In the genomic region with DNA sequence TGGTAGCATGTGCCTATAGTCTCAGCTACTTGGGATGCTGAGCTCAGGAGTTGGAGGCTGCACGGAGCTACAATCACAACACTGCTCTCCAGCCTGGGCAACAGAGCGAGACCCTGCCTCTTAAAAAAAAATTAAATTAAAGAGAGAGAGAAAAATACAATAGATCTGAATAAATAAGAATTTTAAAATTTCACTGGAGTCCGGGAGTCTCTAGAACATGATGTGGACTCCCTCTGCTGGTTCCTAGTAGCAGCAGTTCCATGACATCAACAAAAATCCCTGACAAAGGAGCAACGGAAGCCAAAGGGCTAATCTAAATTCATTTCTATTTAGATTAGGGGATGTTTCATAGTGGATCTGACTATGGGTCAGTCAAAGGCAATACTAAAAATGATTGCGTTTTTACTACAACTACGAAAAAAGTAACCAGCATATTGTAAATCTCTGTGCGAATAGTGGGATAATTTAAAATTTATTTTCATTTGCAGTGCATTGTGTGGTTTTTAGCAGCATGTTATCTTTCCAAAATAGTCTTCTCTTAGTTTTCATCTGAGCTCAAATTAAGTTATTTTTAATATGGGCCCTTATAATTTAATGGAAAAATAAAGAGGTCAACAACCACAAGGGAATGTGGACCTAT, we compare ENCODE assay signal across 8 cellular contexts. TPM values are rescaled to one million over a fixed set of nuclear protein-coding genes. Genes with fewer than 3 reads are reported as not detected.
DNase-seq lines count a peak whose midpoint lies in the region; ATAC-seq and TF ChIP-seq lines count a peak whose summit lies in the region.

No MANE protein-coding gene starts in this region.

- no peak overlapping the region for H3K4me3 Mint-ChIP-seq in chondrocyte (ENCODE audit: unreplicated experiment)
- no peak overlapping the region for H3K4me3 Mint-ChIP-seq in activated CD8-positive, alpha-beta T cell treated with anti-CD3 and anti-CD28 coated beads for 36 hours

- peak; percentile 54 for DNase-seq in EH (ENCODE audit: low read depth)
- peak; percentile 44 for DNase-seq in MV-4-11 (lab: John Stamatoyannopoulos, UW)
- DNase-seq in chondrocyte (ENCODE audit: low spot score), result no peak
- peak; percentile 46 for DNase-seq in middle frontal gyrus (ENCODE audit: extremely low spot score, low spot score)
- DNase-seq in GM19240 (ENCODE audit: insufficient read length, low spot score), result no peak
- no peak for DNase-seq in activated CD8-positive, alpha-beta T cell treated with anti-CD3 and anti-CD28 coated beads for 36 hours

- ATAC-seq in GM18861 (IDR thresholded peaks at IDR 0.05; ENCODE audit: unreplicated experiment) (no peak), GM21423 (IDR thresholded peaks at IDR 0.05; ENCODE audit: unreplicated experiment) (no peak)
- no peak for ATAC-seq in activated CD8-positive, alpha-beta T cell treated with anti-CD3 and anti-CD28 coated beads for 36 hours

- intact Hi-C loops in activated CD8-positive, alpha-beta T cell treated with anti-CD3 and anti-CD28 coated beads for 36 hours (cut with micrococcal nuclease), result no loop called here

- peaks cover 4% of the 10 kb centered on the region for H3K36me3 Mint-ChIP-seq in chondrocyte (ENCODE audit: low read depth)
- H3K36me3 Mint-ChIP-seq in activated CD8-positive, alpha-beta T cell treated with anti-CD3 and anti-CD28 coated beads for 36 hours (ENCODE audit: low read depth), result peaks cover 23% of the 10 kb centered on the region

- peak; percentile 87 for TF ChIP-seq CTCF in chondrocyte (IDR thresholded peaks at IDR 0.05)
- TF ChIP-seq CTCF in activated CD8-positive, alpha-beta T cell treated with anti-CD3 and anti-CD28 coated beads for 36 hours (IDR thresholded peaks at IDR 0.05), result no peak

- POLR2A ChIA-PET in activated CD8-positive, alpha-beta T cell treated with anti-CD3 and anti-CD28 coated beads for 36 hours (lab: Charles Lee), result no interaction called here

- H3K27ac Mint-ChIP-seq in chondrocyte (ENCODE audit: unreplicated experiment), result peak overlapping the region; percentile 41
- H3K27ac Mint-ChIP-seq in activated CD8-positive, alpha-beta T cell treated with anti-CD3 and anti-CD28 coated beads for 36 hours, result no peak overlapping the region

- H3K9me3 Mint-ChIP-seq in chondrocyte (ENCODE audit: low read depth), result peaks cover 5% of the 10 kb centered on the region
- H3K9me3 Mint-ChIP-seq in activated CD8-positive, alpha-beta T cell treated with anti-CD3 and anti-CD28 coated beads for 36 hours, result no peaks in the 10 kb centered on the region

- H3K27me3 Mint-ChIP-seq in chondrocyte (ENCODE audit: low read depth), result no peaks in the 10 kb centered on the region
- no peaks in the 10 kb centered on the region for H3K27me3 Mint-ChIP-seq in activated CD8-positive, alpha-beta T cell treated with anti-CD3 and anti-CD28 coated beads for 36 hours

- peaks cover 8% of the 10 kb centered on the region for H3K4me1 Mint-ChIP-seq in chondrocyte (ENCODE audit: low read depth)
- peaks cover 46% of the 10 kb centered on the region for H3K4me1 Mint-ChIP-seq in activated CD8-positive, alpha-beta T cell treated with anti-CD3 and anti-CD28 coated beads for 36 hours (ENCODE audit: low read depth)

- CTCF ChIA-PET in activated CD8-positive, alpha-beta T cell treated with anti-CD3 and anti-CD28 coated beads for 36 hours (lab: Charles Lee), result interaction anchor here (0.9 to 2.0 kb wide), 3 partner anchors 70 to 219 kb away, joined by 3 to 11 read pairs (median 3); no protein-coding TSS in a partner anchor

RNA-seq across cellular contexts. Expression of a gene that starts 6.7 kb away (rescaled TPM):
- total RNA-seq in chondrocyte, result 20.6 to 22.7 TPM (median 22.0 TPM) in 3 replicates
- 10 to 100 TPM; 28.9 to 31.0 TPM for total RNA-seq in activated CD8-positive, alpha-beta T cell treated with anti-CD3 and anti-CD28 coated beads for 36 hours

RNA-seq across cellular contexts. Expression of a gene that starts 39.4 kb away (rescaled TPM):
- total RNA-seq in chondrocyte, result 14.5 to 20.1 TPM (median 19.9 TPM) in 3 replicates
- 1 to 10 TPM; 3.8 to 3.9 TPM for total RNA-seq in activated CD8-positive, alpha-beta T cell treated with anti-CD3 and anti-CD28 coated beads for 36 hours

Comparison
In these comparisons a context has a peak if more than half of its experiments do, and no peak if none do; other contexts are left out.
1. DNase-seq: peak in EH (single experiment), MV-4-11 (single experiment) and middle frontal gyrus (single experiment); none in chondrocyte (single experiment), GM19240 (single experiment) and activated CD8-positive, alpha-beta T cell treated with anti-CD3 and anti-CD28 coated beads for 36 hours (single experiment).